ENCODE assay signal across 15 cellular contexts in genomic region chr9:9612755-9613154, GRCh38.
DNase-seq lines count a peak whose midpoint lies in the region; ATAC-seq and TF ChIP-seq lines count a peak whose summit lies in the region.
"Had no signal": no experiment of that assay in that cellular context is flagged by ENCODE, and none has a peak within 500 bp of the region (broad histone marks: within the 10 kb centered on the region; RNA-seq: fewer than 3 reads in every experiment).

No MANE protein-coding gene starts in this region.

- ATAC-seq in GM19035 (IDR thresholded peaks at IDR 0.05; ENCODE audit: unreplicated experiment) (peak; percentile 54), GM21825 (IDR thresholded peaks at IDR 0.05; ENCODE audit: unreplicated experiment) (peak; percentile 35), HG03159 (IDR thresholded peaks at IDR 0.05; ENCODE audit: unreplicated experiment) (peak; percentile 27), right cardiac atrium (no peak), body of pancreas (no peak)
- ATAC-seq: activated CD4-positive, CD25-positive, alpha-beta regulatory T cell treated with anti-CD3 and anti-CD28 coated beads, Interleukin-2, amount 50 U/mL, for 24 hours; pancreas had no signal

- H3K9me3 ChIP-seq in BLaER1: no peaks in the 10 kb centered on the region
- no peaks in the 10 kb centered on the region for H3K9me3 ChIP-seq in right cardiac atrium (ENCODE audit: control insufficient read depth, low read length)
- H3K9me3 ChIP-seq in body of pancreas: no peaks in the 10 kb centered on the region
- H3K9me3 ChIP-seq: left ventricle myocardium inferior, pancreas, upper lobe of left lung had no signal

- peak overlapping the region; percentile 46 for H3K4me2 ChIP-seq in BLaER1

- no peak overlapping the region for H3K27ac ChIP-seq in BLaER1
- H3K27ac ChIP-seq in right cardiac atrium (ENCODE audit: low read length): no peak overlapping the region
- H3K27ac ChIP-seq in body of pancreas: no peak overlapping the region
- H3K27ac ChIP-seq: left ventricle myocardium inferior, pancreas, upper lobe of left lung had no signal

- TF ChIP-seq CTCF in body of pancreas (IDR thresholded peaks at IDR 0.05): no peak

- H3K36me3 ChIP-seq in BLaER1: no peaks in the 10 kb centered on the region
- H3K36me3 ChIP-seq in body of pancreas (replicated peaks in 1 of 2; ENCODE audit: insufficient read depth in 1 of 2, low read depth in 2 of 2): no peaks in the 10 kb centered on the region
- H3K36me3 ChIP-seq: left ventricle myocardium inferior, pancreas, upper lobe of left lung had no signal

- H3K9ac ChIP-seq in BLaER1: no peak overlapping the region

- WGBS in right cardiac atrium: 90% methylated on average over 2 of the region's 2 CpGs
- 80 to 89% methylated on average over 2 of the region's 2 CpGs for WGBS in body of pancreas, 2 donors

- H3K27me3 ChIP-seq in BLaER1: no peaks in the 10 kb centered on the region
- no peaks in the 10 kb centered on the region for H3K27me3 ChIP-seq in right cardiac atrium (ENCODE audit: control insufficient read depth, insufficient read depth)
- no peaks in the 10 kb centered on the region for H3K27me3 ChIP-seq in body of pancreas
- H3K27me3 ChIP-seq: pancreas, upper lobe of left lung had no signal

- no peak for TF ChIP-seq POLR2A in body of pancreas (IDR thresholded peaks at IDR 0.05)

- DNase-seq in right cardiac atrium (no peak), cardiac septum (ENCODE audit: low spot score) (no peak), body of pancreas (no peak)
- DNase-seq in stimulated activated CD4-positive, alpha-beta T cell treated with anti-CD3 and anti-CD28 coated beads, Interleukin-1b, Interleukin-23, amount 100 ng/mL, for 48 hours: no peak
- DNase-seq: anterior cingulate cortex, EL, foreskin fibroblast, left ventricle myocardium inferior, pancreas, upper lobe of left lung had no signal

- no peaks in the 10 kb centered on the region for H4K20me1 ChIP-seq in BLaER1

- intact Hi-C loops in right cardiac atrium (cut with DNase I) (no loop called here), cardiac septum (cut with DNase I) (no loop called here), body of pancreas (cut with DNase I) (no loop called here)

- H3K4me3 ChIP-seq in BLaER1 (no peak overlapping the region), right cardiac atrium (ENCODE audit: low read length) (no peak overlapping the region), body of pancreas (no peak overlapping the region)
- H3K4me3 ChIP-seq: left ventricle myocardium inferior, pancreas, upper lobe of left lung had no signal

- peaks cover 14% of the 10 kb centered on the region for H3K4me1 ChIP-seq in BLaER1
- H3K4me1 ChIP-seq in right cardiac atrium (ENCODE audit: control insufficient read depth, insufficient read depth, low read length): no peaks in the 10 kb centered on the region
- no peaks in the 10 kb centered on the region for H3K4me1 ChIP-seq in body of pancreas
- H3K4me1 ChIP-seq: left ventricle myocardium inferior, pancreas, upper lobe of left lung had no signal

Comparison
In these comparisons a context has a peak if more than half of its experiments do, and no peak if none do; other contexts are left out.
1. ATAC-seq: peak in GM19035 (single experiment), GM21825 (single experiment) and HG03159 (single experiment); none in right cardiac atrium (0 of 2) and body of pancreas (single experiment).